In the genomic region with DNA sequence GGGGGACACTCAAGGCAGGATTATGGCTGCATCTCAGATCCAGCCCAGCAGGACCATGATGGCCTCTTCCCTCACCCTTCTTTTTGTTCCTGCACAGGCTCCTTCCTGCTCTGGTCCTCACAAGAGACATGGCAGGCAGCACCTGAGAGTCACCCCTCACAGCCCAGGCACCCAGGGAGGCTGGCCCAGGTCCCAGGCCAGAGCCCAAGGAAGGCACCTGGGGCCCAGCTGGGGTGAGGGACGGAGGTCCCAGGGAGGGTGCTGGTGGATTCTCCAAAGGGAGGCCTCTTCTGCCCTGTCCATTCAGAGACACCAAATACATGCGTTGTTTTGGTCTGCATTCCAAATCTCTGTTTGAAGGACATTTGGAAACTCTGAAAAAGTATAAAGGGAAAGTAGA, we compare ENCODE assay signal across 18 cellular contexts.
DNase-seq lines count a peak whose midpoint lies in the region; ATAC-seq lines count a peak whose summit lies in the region.
"Had no signal": no experiment of that assay in that cellular context is flagged by ENCODE, and none has a peak within 500 bp of the region (broad histone marks: within the 10 kb centered on the region; RNA-seq: fewer than 3 reads in every experiment).

No MANE protein-coding gene starts in this region.

- H3K27ac ChIP-seq in BLaER1 treated with 17β-estradiol and CSF1 and Interleukin-3, amounts not matched to agents 10 nM and 100 nM = peak overlapping the region in 8 of 11 experiments; percentile 28 to 62 (median 44); a peak in 12 of 22 replicates

- peak overlapping the region in 4 of 11 experiments; percentile 29 to 52 (median 37); a peak in 2 of 22 replicates for H3K9ac ChIP-seq in BLaER1 treated with 17β-estradiol and CSF1 and Interleukin-3, amounts not matched to agents 10 nM and 100 nM

- H3K4me2 ChIP-seq in BLaER1 treated with 17β-estradiol and CSF1 and Interleukin-3, amounts not matched to agents 10 nM and 100 nM = peak overlapping the region; percentile 45 to 86 (median 76)

- H3K4me1 ChIP-seq in BLaER1 treated with 17β-estradiol and CSF1 and Interleukin-3, amounts not matched to agents 10 nM and 100 nM = peaks cover 13 to 75% (median 67%) of the 10 kb centered on the region in 10 experiments
- H3K4me1 ChIP-seq: BE2C, HAP-1 had no signal

- no peaks in the 10 kb centered on the region for H3K36me3 ChIP-seq in BLaER1 treated with 17β-estradiol and CSF1 and Interleukin-3, amounts not matched to agents 10 nM and 100 nM
- H3K36me3 ChIP-seq: BE2C, HAP-1 had no signal

- H4K20me1 ChIP-seq in BLaER1 treated with 17β-estradiol and CSF1 and Interleukin-3, amounts not matched to agents 10 nM and 100 nM = no peaks in the 10 kb centered on the region

- no peak overlapping the region for H3K4me3 ChIP-seq in BLaER1 treated with 17β-estradiol and CSF1 and Interleukin-3, amounts not matched to agents 10 nM and 100 nM
- H3K4me3 ChIP-seq: HAP-1 had no signal

- intact Hi-C loops in posterior vena cava (cut with DNase I) = no loop called here

- ATAC-seq in left lobe of liver = no peak
- ATAC-seq: CD8-positive, alpha-beta T cell had no signal

- H3K27me3 ChIP-seq in BLaER1 treated with 17β-estradiol and CSF1 and Interleukin-3, amounts not matched to agents 10 nM and 100 nM = no peaks in the 10 kb centered on the region
- H3K27me3 ChIP-seq: BE2C had no signal

- H3K9me3 ChIP-seq in BLaER1 treated with 17β-estradiol and CSF1 and Interleukin-3, amounts not matched to agents 10 nM and 100 nM (replicated peaks in 1 of 11) = no peaks in the 10 kb centered on the region
- H3K9me3 ChIP-seq: BE2C, HAP-1 had no signal

- peak; percentile 2 for DNase-seq in activated T-cell treated with anti-CD3 and anti-CD28 coated beads, Interleukin-2, amount 50 U/mL, for 1 hour
- no peak for DNase-seq in activated T-cell treated with anti-CD3 and anti-CD28 coated beads, Interleukin-2, amount 50 U/mL, for 48 hours
- peak; percentile 35 for DNase-seq in left lobe of liver (ENCODE audit: low spot score)
- peak; percentile 32 for DNase-seq in posterior vena cava (ENCODE audit: low spot score)
- no peak for DNase-seq in NCI-H1694 treated with DMSO at 0.1 percent for 48 hours (lab: John Stamatoyannopoulos, UW)
- no peak for DNase-seq in dermis blood vessel endothelial cell
- DNase-seq in T-helper 2 cell = no peak
- DNase-seq: 8988T; BE2C; CD8-positive, alpha-beta T cell; DMS79; MM.1S; NCI-H1092 treated with DMSO at 0.1 percent for 48 hours; NCI-H187; NCI-H345; NCI-H526 treated with DMSO at 0.1 percent for 48 hours had no signal

Comparison
In these comparisons a context has a peak if more than half of its experiments do, and no peak if none do; other contexts are left out.
1. DNase-seq: peak in activated T-cell treated with anti-CD3 and anti-CD28 coated beads, Interleukin-2, amount 50 U/mL, for 1 hour (single experiment), left lobe of liver (single experiment) and posterior vena cava (single experiment); none in activated T-cell treated with anti-CD3 and anti-CD28 coated beads, Interleukin-2, amount 50 U/mL, for 48 hours (0 of 2), NCI-H1694 treated with DMSO at 0.1 percent for 48 hours (single experiment), dermis blood vessel endothelial cell (single experiment) and T-helper 2 cell (0 of 5).